ENCODE assay signal across 8 cellular contexts in the genomic region with DNA sequence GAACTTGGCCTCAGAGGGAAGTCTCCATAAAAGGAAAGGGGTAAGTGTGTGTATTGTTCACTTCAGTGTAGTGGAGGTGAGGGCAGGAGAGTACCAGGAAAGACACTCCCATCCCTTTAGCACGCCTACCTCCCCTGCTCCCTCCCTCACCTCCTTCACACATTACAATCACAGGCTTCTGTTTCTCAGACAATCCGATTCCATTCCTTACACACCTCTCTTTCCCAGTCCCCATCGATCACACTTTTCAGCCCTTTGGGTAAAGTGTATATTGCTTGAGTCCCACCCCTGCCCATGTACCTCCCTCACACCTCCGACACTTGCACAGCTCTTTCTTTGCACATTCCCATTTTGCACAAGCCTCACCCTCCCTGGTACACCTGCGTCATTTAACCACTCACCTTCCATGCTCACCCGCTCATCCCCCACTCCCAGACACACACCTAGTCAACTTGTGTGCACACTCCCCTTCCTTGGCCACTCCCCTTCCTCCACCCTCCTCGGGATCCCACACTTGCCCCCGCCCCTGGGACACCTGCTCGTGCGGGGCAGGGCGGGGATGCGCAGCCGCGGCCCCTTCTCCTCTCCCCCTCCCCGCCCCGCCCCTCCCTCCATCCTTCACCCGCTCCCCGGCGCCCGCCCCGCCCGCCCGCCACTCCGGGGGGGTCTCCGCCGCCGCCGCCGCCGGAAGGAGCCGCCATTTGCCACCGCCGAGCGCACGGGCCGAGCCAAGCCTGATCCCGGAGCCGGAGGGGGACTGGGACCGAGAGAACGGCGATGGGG. TPM values are rescaled to one million over a fixed set of nuclear protein-coding genes. Genes with fewer than 3 reads are reported as not detected.
DNase-seq lines count a peak whose midpoint lies in the region; ATAC-seq, FAIRE-seq and TF ChIP-seq lines count a peak whose summit lies in the region.

Gene MARCHF9, plus strand, starts transcription at position 693 of the 783 bp plus-strand sequence. CDS start 426 bp downstream, outside the sequence.

- no peak for TF ChIP-seq CTCF in choroid plexus epithelial cell (conservative IDR thresholded peaks at IDR 0.05; ENCODE audit: low read depth, low read length)
- no peak for TF ChIP-seq CTCF in lower lobe of right lung (IDR thresholded peaks at IDR 0.05)

- H3K4me1 ChIP-seq in lower lobe of right lung, result peaks cover 51% of the 10 kb centered on the region

- peak; percentile 53 for DNase-seq in GM18507 (ENCODE audit: extremely low spot score, insufficient read length, low read depth)
- peak; percentile 49 for DNase-seq in NCI-H226
- DNase-seq in activated CD4-positive, alpha-beta T cell treated with anti-CD3 and anti-CD28 coated beads for 4 hours, result peak; percentile 86 to 87
- no peak for DNase-seq in choroid plexus epithelial cell (ENCODE audit: low read depth)
- DNase-seq in lower lobe of right lung, result peak; percentile 86
- DNase-seq in stimulated activated CD4-positive, alpha-beta T cell treated with anti-CD3 and anti-CD28 coated beads, TNF-alpha, amount 100 ng/mL, for 48 hours (ENCODE audit: low read depth in 3 of 3), result peak; percentile 65 to 89 (median 76)
- DNase-seq in GOT3 (lab: John Stamatoyannopoulos, UW), result no peak

- intact Hi-C loops in lower lobe of right lung (cut with DNase I), result no loop called here

- no peaks in the 10 kb centered on the region for H3K27me3 ChIP-seq in lower lobe of right lung (ENCODE audit: low read depth)

- H3K9me3 ChIP-seq in lower lobe of right lung, result no peaks in the 10 kb centered on the region

- H3K4me3 ChIP-seq in choroid plexus epithelial cell (ENCODE audit: low read depth, low read length), result peak within 1 kb of the TSS; percentile 55
- peak within 1 kb of the TSS; percentile 64 for H3K4me3 ChIP-seq in lower lobe of right lung

- H3K27ac ChIP-seq in lower lobe of right lung, result peak within 1 kb of the TSS; percentile 78

- FAIRE-seq in GM18507 (lab: Jason Lieb, UNC), result peak; percentile 67

- peak; percentile 44 for ATAC-seq in HG03045 (IDR thresholded peaks at IDR 0.05; ENCODE audit: unreplicated experiment)
- ATAC-seq in lower lobe of right lung, result peak; percentile 59 to 69

- H3K36me3 ChIP-seq in lower lobe of right lung, result peaks cover 34% of the 10 kb centered on the region

RNA-seq across cellular contexts. Expression of gene MARCHF9, which starts in this region (rescaled TPM):
- total RNA-seq in lower lobe of right lung, result 20.0 TPM

Comparison
In these comparisons a context has a peak if more than half of its experiments do, and no peak if none do; other contexts are left out.
1. DNase-seq: peak in GM18507 (single experiment), NCI-H226 (single experiment), activated CD4-positive, alpha-beta T cell treated with anti-CD3 and anti-CD28 coated beads for 4 hours (2 of 2), lower lobe of right lung (single experiment) and stimulated activated CD4-positive, alpha-beta T cell treated with anti-CD3 and anti-CD28 coated beads, TNF-alpha, amount 100 ng/mL, for 48 hours (3 of 3); none in choroid plexus epithelial cell (single experiment) and GOT3 (single experiment).